In the genomic region with DNA sequence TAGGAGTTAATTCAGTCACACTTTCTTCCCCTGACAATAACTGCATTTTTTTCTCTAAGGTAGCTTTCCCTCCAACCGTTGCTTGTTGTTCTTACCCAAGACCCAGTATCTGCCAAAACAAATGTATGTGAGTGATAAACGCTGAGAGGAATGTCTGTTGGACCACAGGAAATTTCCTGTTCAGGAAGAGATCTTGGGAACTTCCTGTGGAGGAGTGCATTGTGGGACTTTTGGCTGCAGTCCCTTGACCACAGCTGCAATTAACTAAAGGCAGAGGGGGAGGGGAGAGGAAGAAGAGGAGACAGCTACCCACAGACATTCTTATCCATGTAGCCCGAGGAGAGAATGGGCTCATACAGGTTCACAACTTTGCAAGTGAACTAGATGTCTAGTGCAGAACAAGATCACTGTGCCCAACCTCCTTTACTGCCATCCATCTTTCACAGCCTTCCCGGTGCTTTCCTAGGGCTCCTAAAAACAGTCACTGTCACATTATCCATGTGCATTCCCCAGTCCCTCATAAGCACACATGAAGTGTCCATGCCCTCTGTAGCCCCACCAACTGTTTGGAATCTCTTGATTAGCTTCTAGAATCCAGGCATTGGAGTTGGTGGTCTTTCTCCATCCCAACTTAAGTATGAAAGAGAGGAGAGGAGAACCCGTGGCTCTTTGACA, we compare ENCODE assay signal across 8 cellular contexts.
DNase-seq lines count a peak whose midpoint lies in the region; ATAC-seq, FAIRE-seq and TF ChIP-seq lines count a peak whose summit lies in the region.

No MANE protein-coding gene starts in this region.

- no CpG with 5 or more reads among the region's 5 CpGs for WGBS in IMR-90 (ENCODE audit: extremely low coverage in 2 of 2, insufficient read length in 1 of 2), 2 experiments

- no peak for TF ChIP-seq RAD21 in IMR-90 (IDR thresholded peaks at IDR 0.05; ENCODE audit: low read length)

- BruUV-seq in IMR-90 (replicated peaks; lab: Mats Ljungman, UMichigan) = no TSS peak

- no peaks in the 10 kb centered on the region for H3K27me3 Mint-ChIP-seq in WTC11 (ENCODE audit: low read depth)

- no peaks in the 10 kb centered on the region for H3K9me3 Mint-ChIP-seq in WTC11

- H3K9me1 ChIP-seq in IMR-90 (ENCODE audit: insufficient read depth, low read length) = peaks cover 38% of the 10 kb centered on the region

- H3K4ac ChIP-seq in IMR-90 (ENCODE audit: low read depth, low read length) = peak overlapping the region; percentile 98

- ATAC-seq in IMR-90 (ENCODE audit: low read depth) (no peak), WTC11 (no peak), GM18873 (IDR thresholded peaks at IDR 0.05; ENCODE audit: low FRiP score, unreplicated experiment) (no peak), HG02642 (IDR thresholded peaks at IDR 0.05; ENCODE audit: poor library complexity, unreplicated experiment) (no peak), GM19035 (IDR thresholded peaks at IDR 0.05; ENCODE audit: unreplicated experiment) (no peak)

- peak overlapping the region; percentile 100 for H4K5ac ChIP-seq in IMR-90 (ENCODE audit: low read depth, low read length)

- peak overlapping the region; percentile 99 for H2BK5ac ChIP-seq in IMR-90 (ENCODE audit: low read depth, low read length, poor library complexity, severe bottlenecking)

- H3K4me2 ChIP-seq in IMR-90 (ENCODE audit: low read depth, low read length) = peak overlapping the region; percentile 18; the same call in 1 of the 2 replicates

- H2AK5ac ChIP-seq in IMR-90 (ENCODE audit: low read depth, low read length) = peak overlapping the region; percentile 98

- intact Hi-C loops in IMR-90 (cut with micrococcal nuclease) = loop anchor here (5.0 kb wide), 1 partner anchor 233 kb away; no protein-coding TSS in a partner anchor

- no peak for TF ChIP-seq POLR2A in IMR-90 (IDR thresholded peaks at IDR 0.05; ENCODE audit: low read depth, low read length)

- H4K20me1 ChIP-seq in IMR-90 (ENCODE audit: insufficient read depth, low read length) = peaks cover 3% of the 10 kb centered on the region; the same call in 1 of the 2 replicates

- H3K27ac Mint-ChIP-seq in WTC11 = peak overlapping the region; percentile 37; the same call in 1 of the 2 replicates

- H2BK20ac ChIP-seq in IMR-90 (ENCODE audit: low read depth, low read length) = peak overlapping the region; percentile 95

- TF ChIP-seq CTCF in AG10803 (conservative IDR thresholded peaks at IDR 0.05; ENCODE audit: low read length) (no peak), IMR-90 (conservative IDR thresholded peaks at IDR 0.05; ENCODE audit: low read depth, low read length) (no peak), WTC11 (IDR thresholded peaks at IDR 0.05) (no peak), D721Med (IDR thresholded peaks at IDR 0.05; ENCODE audit: insufficient read depth, missing control alignments) (no peak)

- peak overlapping the region; percentile 98 for H2BK120ac ChIP-seq in IMR-90 (ENCODE audit: low read depth, low read length)

- H3K9me3 ChIP-seq in IMR-90 (ENCODE audit: control insufficient read depth, insufficient read depth, low read length) = no peaks in the 10 kb centered on the region

- H4K91ac ChIP-seq in IMR-90 (ENCODE audit: insufficient read depth, low read depth, low read length) = peak overlapping the region; percentile 90

- no peak overlapping the region for H3K4me3 ChIP-seq in AG10803 (ENCODE audit: low read length)
- H3K4me3 ChIP-seq in IMR-90 (ENCODE audit: insufficient read depth, low read depth, low read length) = no peak overlapping the region

- H3K14ac ChIP-seq in IMR-90 (replicated peaks; ENCODE audit: low read depth, low read length) = peak overlapping the region; percentile 91

- DNase-seq in AG10803 (ENCODE audit: low read depth) (peak; percentile 94), IMR-90 (peak; percentile 88), WTC11 (ENCODE audit: low spot score) (no peak), kidney glomerular epithelial cell (lab: John Stamatoyannopoulos, UW) (peak; percentile 87), D721Med (ENCODE audit: insufficient read length, low spot score) (no peak)

- no peak overlapping the region for H2AK9ac ChIP-seq in IMR-90 (replicated peaks; ENCODE audit: low read depth, low read length, poor library complexity)

- peak overlapping the region; percentile 90; the same call in 2 of the 3 replicates for H2BK15ac ChIP-seq in IMR-90 (ENCODE audit: low read depth, low read length)

- POLR2A ChIA-PET in IMR-90 (lab: Charles Lee; ENCODE audit: unreplicated experiment) = no interaction called here
- POLR2A ChIA-PET in WTC11 (lab: Charles Lee) = no interaction called here

- CTCF ChIA-PET in IMR-90 (lab: Yijun Ruan, JAX) (interaction anchor here (0.7 kb wide), 1 partner anchor 237 kb away, joined by 3 read pairs; no protein-coding TSS in a partner anchor), WTC11 (lab: Charles Lee) (interaction anchor here (0.5 kb wide), 1 partner anchor 26 kb away, joined by 4 read pairs; no protein-coding TSS in a partner anchor)

- H3K23ac ChIP-seq in IMR-90 (ENCODE audit: low read depth, low read length) = peak overlapping the region; percentile 94

- no peak overlapping the region for H3K4me3 Mint-ChIP-seq in WTC11

- FAIRE-seq in D721Med (lab: Jason Lieb, UNC) = no peak

- peaks cover 1% of the 10 kb centered on the region; the same call in 1 of the 2 replicates for H3K36me3 ChIP-seq in IMR-90 (ENCODE audit: control insufficient read depth, insufficient read depth, low read length)

- H3K4me1 Mint-ChIP-seq in WTC11 = peaks cover 30% of the 10 kb centered on the region

- H4K8ac ChIP-seq in IMR-90 (ENCODE audit: low read depth in 2 of 2, low read length in 2 of 2) = peak overlapping the region; percentile 72 to 99

- H3K56ac ChIP-seq in IMR-90 (ENCODE audit: extremely low read depth, insufficient read depth, low read length) = peak overlapping the region; percentile 37; the same call in 1 of the 2 replicates

- H3K36me3 Mint-ChIP-seq in WTC11 = no peaks in the 10 kb centered on the region

- no peaks in the 10 kb centered on the region for H3K27me3 ChIP-seq in IMR-90 (ENCODE audit: control insufficient read depth, insufficient read depth, low read length)

- H3K27ac ChIP-seq in IMR-90 (ENCODE audit: insufficient read depth, low read length) = peak overlapping the region; percentile 96

- H3K18ac ChIP-seq in IMR-90 (ENCODE audit: low read depth, low read length) = peak overlapping the region; percentile 100

- peaks cover 26 to 71% of the 10 kb centered on the region in 2 experiments for H3K79me1 ChIP-seq in IMR-90 (ENCODE audit: low read depth in 1 of 2, low read length in 2 of 2)

- dilution Hi-C loops in IMR-90 (cut with HindIII; ENCODE audit: low sequenced_read_pairs, unreplicated experiment) = no loop called here

- H3K4me1 ChIP-seq in IMR-90 (ENCODE audit: control insufficient read depth, insufficient read depth, low read length) = peaks cover 33% of the 10 kb centered on the region

- in situ Hi-C loops in IMR-90 (cut with MboI; ENCODE audit: low sequenced_read_pairs) = no loop called here

- no peak overlapping the region for H3K9ac ChIP-seq in IMR-90 (ENCODE audit: low read depth, low read length)

- H2AFZ ChIP-seq in IMR-90 (replicated peaks; ENCODE audit: low read length, poor library complexity) = peak overlapping the region; percentile 16

TF ChIP-seq in IMR-90, 13 proteins besides CTCF, POLR2A, EP300 and RAD21:
- peak; percentile 74 for TF ChIP-seq CEBPB (IDR thresholded peaks at IDR 0.05; ENCODE audit: low read depth, low read length)
- TF ChIP-seq, protein P1, sequence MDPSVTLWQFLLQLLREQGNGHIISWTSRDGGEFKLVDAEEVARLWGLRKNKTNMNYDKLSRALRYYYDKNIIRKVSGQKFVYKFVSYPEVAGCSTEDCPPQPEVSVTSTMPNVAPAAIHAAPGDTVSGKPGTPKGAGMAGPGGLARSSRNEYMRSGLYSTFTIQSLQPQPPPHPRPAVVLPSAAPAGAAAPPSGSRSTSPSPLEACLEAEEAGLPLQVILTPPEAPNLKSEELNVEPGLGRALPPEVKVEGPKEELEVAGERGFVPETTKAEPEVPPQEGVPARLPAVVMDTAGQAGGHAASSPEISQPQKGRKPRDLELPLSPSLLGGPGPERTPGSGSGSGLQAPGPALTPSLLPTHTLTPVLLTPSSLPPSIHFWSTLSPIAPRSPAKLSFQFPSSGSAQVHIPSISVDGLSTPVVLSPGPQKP (IDR thresholded peaks at IDR 0.05; ENCODE audit: borderline replicate concordance, low read depth, low read length) = no peak

TF ChIP-seq in WTC11, 78 proteins besides CTCF, POLR2A, EP300 and RAD21 (continues in another document):
- TF ChIP-seq ESRRA (CRISPR knock-in tag; IDR thresholded peaks at IDR 0.05; ENCODE audit: borderline replicate concordance) (no peak), GTF2I (CRISPR knock-in tag; conservative IDR thresholded peaks at IDR 0.05) (no peak), MYBL2 (CRISPR knock-in tag; IDR thresholded peaks at IDR 0.05) (no peak), RELA (CRISPR knock-in tag; IDR thresholded peaks at IDR 0.05; ENCODE audit: borderline replicate concordance) (no peak), JAZF1 (CRISPR knock-in tag; IDR thresholded peaks at IDR 0.05) (no peak), SP1 (CRISPR knock-in tag; conservative IDR thresholded peaks at IDR 0.05) (no peak)
- TF ChIP-seq, protein P2, sequence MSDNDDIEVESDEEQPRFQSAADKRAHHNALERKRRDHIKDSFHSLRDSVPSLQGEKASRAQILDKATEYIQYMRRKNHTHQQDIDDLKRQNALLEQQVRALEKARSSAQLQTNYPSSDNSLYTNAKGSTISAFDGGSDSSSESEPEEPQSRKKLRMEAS (CRISPR knock-in tag; IDR thresholded peaks at IDR 0.05) = no peak
- TF ChIP-seq, protein P3, sequence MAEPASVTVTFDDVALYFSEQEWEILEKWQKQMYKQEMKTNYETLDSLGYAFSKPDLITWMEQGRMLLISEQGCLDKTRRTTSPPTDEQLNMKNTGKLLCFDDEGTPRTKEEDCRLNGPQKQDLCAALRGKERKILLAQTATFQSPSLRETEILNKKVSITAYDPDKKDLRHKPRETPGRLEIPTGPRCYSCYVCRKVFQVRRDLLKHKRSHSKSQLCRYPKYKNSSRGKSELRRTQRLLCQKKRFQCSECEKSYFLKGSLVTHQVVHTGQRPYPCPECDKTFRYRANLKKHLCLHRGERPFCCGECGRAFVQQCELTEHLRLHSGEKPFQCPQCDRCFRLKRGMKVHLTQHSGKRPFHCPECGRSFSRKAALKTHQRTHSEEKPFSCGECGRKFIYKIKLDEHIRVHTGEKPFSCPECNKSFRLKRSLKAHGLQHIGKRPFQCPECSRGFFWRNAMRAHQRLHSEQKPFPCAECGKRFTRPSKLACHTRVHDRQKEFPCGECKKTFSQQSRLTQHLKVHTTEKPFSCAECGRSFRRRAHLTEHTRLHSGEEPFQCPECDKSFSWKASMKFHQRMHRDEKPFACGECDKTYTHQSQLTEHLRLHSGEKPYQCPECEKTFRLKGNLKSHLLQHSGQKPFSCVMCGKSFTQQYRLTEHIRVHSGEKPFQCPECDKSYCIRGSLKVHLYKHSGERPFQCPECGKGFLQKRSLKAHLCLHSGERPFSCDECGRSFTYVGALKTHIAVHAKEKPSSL (CRISPR knock-in tag; conservative IDR thresholded peaks at IDR 0.05) = no peak

Comparison
In these comparisons a context has a peak if more than half of its experiments do, and no peak if none do; other contexts are left out.
1. DNase-seq: peak in AG10803 (single experiment), IMR-90 (single experiment) and kidney glomerular epithelial cell (single experiment); none in WTC11 (single experiment) and D721Med (single experiment).